Comparison of ENCODE assay signal across 12 cellular contexts in the genomic region with DNA sequence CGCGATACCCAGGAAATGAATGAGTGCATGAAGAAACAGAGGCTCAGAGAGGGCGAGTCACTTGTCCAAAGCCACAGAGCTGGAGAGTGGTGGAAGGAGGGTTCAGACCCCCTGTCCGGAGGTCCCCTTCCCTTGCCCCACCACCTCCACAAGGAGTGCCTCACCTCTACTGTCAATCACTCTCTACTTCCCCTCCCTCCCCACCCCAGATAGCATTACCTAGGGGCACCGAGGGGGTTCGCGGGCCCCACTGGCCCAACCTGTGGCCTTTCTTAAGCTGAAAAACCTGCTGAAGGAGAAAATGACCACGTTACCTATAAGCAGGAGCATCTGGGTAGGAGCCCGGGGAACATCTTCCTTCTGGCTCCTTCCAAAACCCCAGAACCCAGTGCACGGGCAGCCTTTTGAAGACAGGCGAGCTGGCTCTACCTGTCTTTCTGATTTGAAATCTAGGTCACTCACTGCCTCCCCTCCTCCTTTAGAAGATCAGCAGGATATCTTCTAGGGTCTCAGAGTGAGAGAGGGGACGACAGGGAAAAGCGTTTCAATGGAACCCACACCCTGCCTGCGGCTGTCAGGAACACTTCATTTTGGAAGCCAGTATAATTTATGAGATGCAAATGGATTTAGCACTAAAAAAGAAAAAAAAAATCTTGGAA.
DNase-seq lines count a peak whose midpoint lies in the region; ATAC-seq and TF ChIP-seq lines count a peak whose summit lies in the region.
"Had no signal": no experiment of that assay in that cellular context is flagged by ENCODE, and none has a peak within 500 bp of the region (broad histone marks: within the 10 kb centered on the region; RNA-seq: fewer than 3 reads in every experiment).

No MANE protein-coding gene starts in this region.

- CTCF ChIA-PET in activated naive CD4-positive, alpha-beta T cell treated with anti-CD3 and anti-CD28 coated beads, Interleukin-2, amount 10 ng/mL, durations not matched to agents 7 days and 5 days (lab: Charles Lee) = no interaction called here

- H3K4me3 ChIP-seq in GM23338 = no peak overlapping the region
- H3K4me3 ChIP-seq in lung = no peak overlapping the region
- H3K4me3 ChIP-seq in stomach smooth muscle (ENCODE audit: low read length in 2 of 2) = peak overlapping the region in 1 of 2 donors; percentile 52

- DNase-seq in GM23338 (ENCODE audit: low spot score) (no peak), lung (ENCODE audit: low spot score) (no peak), 8988T (no peak), occipital lobe (lab: John Stamatoyannopoulos, UW) (no peak), inferior parietal cortex (ENCODE audit: extremely low spot score) (no peak)
- DNase-seq in activated naive CD4-positive, alpha-beta T cell treated with anti-CD3 and anti-CD28 coated beads, Interleukin-2, amount 10 ng/mL, durations not matched to agents 7 days and 5 days = no peak
- DNase-seq: naive thymus-derived CD8-positive, alpha-beta T cell; stimulated activated CD4-positive, alpha-beta T cell treated with anti-CD3 and anti-CD28 coated beads, Interleukin-15, amount 100 ng/mL, for 24 hours; stimulated activated CD8-positive, alpha-beta memory T cell treated with anti-CD3 and anti-CD28 coated beads, Interleukin-4, amount 100 ng/mL, for 48 hours; T-helper 9 cell had no signal

- H3K36me3 ChIP-seq in GM23338 (ENCODE audit: insufficient read depth) (no peaks in the 10 kb centered on the region), lung (ENCODE audit: control insufficient read depth in 2 of 2, insufficient read depth in 2 of 2, low read length in 2 of 2) (no peaks in the 10 kb centered on the region), stomach smooth muscle (ENCODE audit: control insufficient read depth in 2 of 2, insufficient read depth in 2 of 2, low read length in 2 of 2) (no peaks in the 10 kb centered on the region)

- ATAC-seq in GM23338 = no peak
- no peak for ATAC-seq in lung (ENCODE audit: insufficient read depth, low FRiP score)

- H3K9me3 Mint-ChIP-seq in GM23338 = no peaks in the 10 kb centered on the region
- H3K9me3 Mint-ChIP-seq in activated naive CD4-positive, alpha-beta T cell treated with anti-CD3 and anti-CD28 coated beads, Interleukin-2, amount 10 ng/mL, durations not matched to agents 7 days and 5 days = no peaks in the 10 kb centered on the region
- H3K9me3 Mint-ChIP-seq: naive thymus-derived CD8-positive, alpha-beta T cell had no signal

- no peaks in the 10 kb centered on the region for H3K36me3 Mint-ChIP-seq in GM23338 (ENCODE audit: low read depth)
- H3K36me3 Mint-ChIP-seq in activated naive CD4-positive, alpha-beta T cell treated with anti-CD3 and anti-CD28 coated beads, Interleukin-2, amount 10 ng/mL, durations not matched to agents 7 days and 5 days = no peaks in the 10 kb centered on the region
- H3K36me3 Mint-ChIP-seq: naive thymus-derived CD8-positive, alpha-beta T cell had no signal

- H3K27me3 Mint-ChIP-seq in GM23338 (ENCODE audit: insufficient read depth, low read depth, poor library complexity) = peaks cover 3% of the 10 kb centered on the region
- H3K27me3 Mint-ChIP-seq in activated naive CD4-positive, alpha-beta T cell treated with anti-CD3 and anti-CD28 coated beads, Interleukin-2, amount 10 ng/mL, durations not matched to agents 7 days and 5 days = peaks cover 27% of the 10 kb centered on the region
- H3K27me3 Mint-ChIP-seq: naive thymus-derived CD8-positive, alpha-beta T cell had no signal

- H3K4me1 ChIP-seq in GM23338 (ENCODE audit: insufficient read depth) (no peaks in the 10 kb centered on the region), lung (ENCODE audit: control insufficient read depth in 2 of 2, insufficient read depth in 2 of 2, low read length in 2 of 2) (peaks cover 10 to 11% of the 10 kb centered on the region in 2 donors), stomach smooth muscle (ENCODE audit: control insufficient read depth, insufficient read depth, low read length) (peaks cover 45% of the 10 kb centered on the region)

- peak overlapping the region; percentile 1 to 51 for H3K9ac ChIP-seq in stomach smooth muscle (ENCODE audit: low read length in 2 of 2)

- H3K4me3 Mint-ChIP-seq in GM23338 = no peak overlapping the region
- no peak overlapping the region for H3K4me3 Mint-ChIP-seq in activated naive CD4-positive, alpha-beta T cell treated with anti-CD3 and anti-CD28 coated beads, Interleukin-2, amount 10 ng/mL, durations not matched to agents 7 days and 5 days

- no peaks in the 10 kb centered on the region for H4K20me1 ChIP-seq in GM23338 (replicated peaks; ENCODE audit: insufficient read depth)

- H3K4me1 Mint-ChIP-seq in GM23338 = peaks cover 5% of the 10 kb centered on the region; the same call in 1 of the 3 replicates
- H3K4me1 Mint-ChIP-seq in activated naive CD4-positive, alpha-beta T cell treated with anti-CD3 and anti-CD28 coated beads, Interleukin-2, amount 10 ng/mL, durations not matched to agents 7 days and 5 days = peaks cover 26% of the 10 kb centered on the region

- no peak for TF ChIP-seq CTCF in GM23338 (conservative IDR thresholded peaks at IDR 0.05; ENCODE audit: low read depth in 2 of 2)
- no peak for TF ChIP-seq CTCF in lung (IDR thresholded peaks at IDR 0.05; ENCODE audit: control extremely low read depth, extremely low read depth)

- H3K4me2 ChIP-seq in GM23338 = no peak overlapping the region

- H3F3A ChIP-seq in GM23338 (replicated peaks; ENCODE audit: low read depth) = no peaks in the 10 kb centered on the region

- H3K27me3 ChIP-seq in GM23338 (ENCODE audit: insufficient read depth) = no peaks in the 10 kb centered on the region
- H3K27me3 ChIP-seq in lung (ENCODE audit: control insufficient read depth, insufficient read depth) = no peaks in the 10 kb centered on the region
- no peaks in the 10 kb centered on the region for H3K27me3 ChIP-seq in stomach smooth muscle (ENCODE audit: control insufficient read depth in 1 of 2, insufficient read depth in 2 of 2, low read length in 2 of 2)

- no peaks in the 10 kb centered on the region for H3K79me2 ChIP-seq in GM23338 (replicated peaks; ENCODE audit: insufficient read depth)

- WGBS in lung, 2 donors = 88 to 90% methylated on average over 14 of the region's 14 CpGs

- no peak overlapping the region for H3K27ac Mint-ChIP-seq in GM23338
- no peak overlapping the region for H3K27ac Mint-ChIP-seq in activated naive CD4-positive, alpha-beta T cell treated with anti-CD3 and anti-CD28 coated beads, Interleukin-2, amount 10 ng/mL, durations not matched to agents 7 days and 5 days

- peak overlapping the region; percentile 91; the same call in 1 of the 2 replicates for H2AFZ ChIP-seq in GM23338

- H3K9me2 ChIP-seq in GM23338 (ENCODE audit: insufficient read depth) = no peaks in the 10 kb centered on the region

- H3K27ac ChIP-seq in GM23338 (ENCODE audit: low read depth) = no peak overlapping the region
- peak overlapping the region; percentile 89 for H3K27ac ChIP-seq in angular gyrus (ENCODE audit: low read depth, low read length)
- H3K27ac ChIP-seq in lung (ENCODE audit: low read depth in 1 of 2, low read length in 1 of 2) = peak overlapping the region; percentile 20 to 62
- peak overlapping the region; percentile 88 for H3K27ac ChIP-seq in stomach smooth muscle (ENCODE audit: low read length)

- H3K9me3 ChIP-seq in lung (ENCODE audit: control insufficient read depth in 2 of 2, insufficient read depth in 1 of 2, low read length in 1 of 2) = no peaks in the 10 kb centered on the region
- H3K9me3 ChIP-seq in stomach smooth muscle (ENCODE audit: control insufficient read depth in 2 of 2, low read length in 2 of 2) = no peaks in the 10 kb centered on the region

TF ChIP-seq in GM23338, 12 proteins besides CTCF, POLR2A, EP300 and RAD21 (continues in another document):
- TF ChIP-seq, protein P1, sequence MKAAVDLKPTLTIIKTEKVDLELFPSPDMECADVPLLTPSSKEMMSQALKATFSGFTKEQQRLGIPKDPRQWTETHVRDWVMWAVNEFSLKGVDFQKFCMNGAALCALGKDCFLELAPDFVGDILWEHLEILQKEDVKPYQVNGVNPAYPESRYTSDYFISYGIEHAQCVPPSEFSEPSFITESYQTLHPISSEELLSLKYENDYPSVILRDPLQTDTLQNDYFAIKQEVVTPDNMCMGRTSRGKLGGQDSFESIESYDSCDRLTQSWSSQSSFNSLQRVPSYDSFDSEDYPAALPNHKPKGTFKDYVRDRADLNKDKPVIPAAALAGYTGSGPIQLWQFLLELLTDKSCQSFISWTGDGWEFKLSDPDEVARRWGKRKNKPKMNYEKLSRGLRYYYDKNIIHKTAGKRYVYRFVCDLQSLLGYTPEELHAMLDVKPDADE (IDR thresholded peaks at IDR 0.05) = no peak
- TF ChIP-seq CREB1 (CRISPR knock-in tag; IDR thresholded peaks at IDR 0.05; ENCODE audit: low read depth) (no peak), EZH2 (IDR thresholded peaks at IDR 0.05; ENCODE audit: low read depth, unreplicated experiment) (no peak), STAT1 (IDR thresholded peaks at IDR 0.05; ENCODE audit: unreplicated experiment) (no peak), ZNF331 (CRISPR knock-in tag; IDR thresholded peaks at IDR 0.05; ENCODE audit: low read depth) (no peak), EZH2phosphoT487 (IDR thresholded peaks at IDR 0.05; ENCODE audit: unreplicated experiment) (no peak), ZNF114 (CRISPR knock-in tag; IDR thresholded peaks at IDR 0.05) (no peak), JUNB (IDR thresholded peaks at IDR 0.05; ENCODE audit: unreplicated experiment) (no peak)
